8 cellular contexts compared by ENCODE assay signal in genomic region chr18:11981383-11981632, GRCh38. TPM values are rescaled to one million over a fixed set of nuclear protein-coding genes. Genes with fewer than 3 reads are reported as not detected.
A peak's percentile ranks its signal among the peaks of the same experiment; 100 is the strongest.
DNase-seq lines count a peak whose midpoint lies in the region; ATAC-seq, FAIRE-seq and TF ChIP-seq lines count a peak whose summit lies in the region.

IMPA2 (plus strand) TSS chr18:11981507; CDS start chr18:11981670, 163 bp downstream.

- POLR2A ChIA-PET in CD4-positive, alpha-beta memory T cell (lab: Charles Lee; ENCODE audit: partially characterized antibody): interaction anchor here (0.9 to 3.7 kb wide), 9 partner anchors 14 to 396 kb away, joined by 4 to 23 read pairs (median 7); partner anchors contain the start of genes AFG3L2, CHMP1B and MPPE1

- H3K27me3 Mint-ChIP-seq in CD4-positive, alpha-beta memory T cell: no peaks in the 10 kb centered on the region

- no peaks in the 10 kb centered on the region for H3K9me3 Mint-ChIP-seq in CD4-positive, alpha-beta memory T cell

- H3K4me1 Mint-ChIP-seq in CD4-positive, alpha-beta memory T cell: peaks cover 10 to 15% (median 12%) of the 10 kb centered on the region in 4 donors

- FAIRE-seq in frontal cortex (lab: Jason Lieb, UNC): no peak

- no peaks in the 10 kb centered on the region for H3K9me3 ChIP-seq in CD4-positive, alpha-beta memory T cell (ENCODE audit: control insufficient read depth in 1 of 2, low read length in 2 of 2)
- H3K9me3 ChIP-seq in GM23248 (ENCODE audit: low read depth) (no peaks in the 10 kb centered on the region), SJCRH30 (replicated peaks) (no peaks in the 10 kb centered on the region), prostate gland (no peaks in the 10 kb centered on the region)

- H3K4me3 ChIP-seq in CD4-positive, alpha-beta memory T cell (ENCODE audit: low read length in 2 of 2): peak within 1 kb of the TSS; percentile 39 to 69
- H3K4me3 ChIP-seq in GM23248 (peak within 1 kb of the TSS; percentile 75), SJCRH30 (peak within 1 kb of the TSS; percentile 80), prostate gland (peak within 1 kb of the TSS; percentile 71 to 86)

- TF ChIP-seq POLR2A in prostate gland (IDR thresholded peaks at IDR 0.05): peak; percentile 79

- no peaks in the 10 kb centered on the region for H3K79me2 ChIP-seq in GM23248 (ENCODE audit: insufficient read depth)

- H3K4me1 ChIP-seq in CD4-positive, alpha-beta memory T cell (ENCODE audit: insufficient read depth, low read length): peaks cover 12% of the 10 kb centered on the region
- H3K4me1 ChIP-seq in GM23248 (ENCODE audit: insufficient read depth) (peaks cover 4% of the 10 kb centered on the region; the same call in 1 of the 2 replicates), SJCRH30 (no peaks in the 10 kb centered on the region), foreskin keratinocyte (peaks cover 6% of the 10 kb centered on the region), prostate gland (replicated peaks) (peaks cover 4% of the 10 kb centered on the region)

- WGBS in GM23248 (ENCODE audit: low coverage in 1 of 2, low lambda C conversion rate in 2 of 2, missing lambda C conversion rate in 2 of 2), 2 experiments: 1% methylated on average over 13 to 17 of the region's 30 CpGs
- under 1% methylated on average over 22 of the region's 30 CpGs for WGBS in prostate gland

- DNase-seq in CD4-positive, alpha-beta memory T cell: no peak
- DNase-seq in GM23248 (no peak), SJCRH30 (no peak), foreskin keratinocyte (no peak), prostate gland (ENCODE audit: low spot score) (no peak), AML-193 (lab: John Stamatoyannopoulos, UW) (no peak), frontal cortex (ENCODE audit: low spot score in 2 of 2) (no peak)

- TF ChIP-seq CTCF in foreskin keratinocyte (conservative IDR thresholded peaks at IDR 0.05) (no peak), prostate gland (IDR thresholded peaks at IDR 0.05) (peak in 1 of 4 experiments; percentile 1)

- no peaks in the 10 kb centered on the region for H3K36me3 ChIP-seq in CD4-positive, alpha-beta memory T cell (ENCODE audit: insufficient read depth, low read length)
- H3K36me3 ChIP-seq in GM23248 (ENCODE audit: low read depth): no peaks in the 10 kb centered on the region
- no peaks in the 10 kb centered on the region for H3K36me3 ChIP-seq in SJCRH30
- H3K36me3 ChIP-seq in prostate gland: no peaks in the 10 kb centered on the region

- in situ Hi-C loops in GM23248 (cut with MboI): no loop called here

- peak within 1 kb of the TSS; percentile 78 for H3K4me2 ChIP-seq in GM23248 (ENCODE audit: unreplicated experiment)

- peak within 1 kb of the TSS; percentile 20 for H3K27ac ChIP-seq in CD4-positive, alpha-beta memory T cell (ENCODE audit: low read depth, low read length)
- peak within 1 kb of the TSS; percentile 79 for H3K27ac ChIP-seq in GM23248
- H3K27ac ChIP-seq in SJCRH30: peak within 1 kb of the TSS; percentile 93
- peak within 1 kb of the TSS; percentile 91 for H3K27ac ChIP-seq in foreskin keratinocyte
- peak within 1 kb of the TSS; percentile 90 to 95 for H3K27ac ChIP-seq in prostate gland

- H3K27me3 ChIP-seq in CD4-positive, alpha-beta memory T cell (ENCODE audit: insufficient read depth, low read length): no peaks in the 10 kb centered on the region
- H3K27me3 ChIP-seq in GM23248 (replicated peaks; ENCODE audit: insufficient read depth) (no peaks in the 10 kb centered on the region), SJCRH30 (no peaks in the 10 kb centered on the region), foreskin keratinocyte (no peaks in the 10 kb centered on the region), prostate gland (replicated peaks; ENCODE audit: insufficient read depth) (no peaks in the 10 kb centered on the region)

- H3K9ac ChIP-seq in GM23248: peak within 1 kb of the TSS; percentile 89

- peaks cover 11% of the 10 kb centered on the region for H3F3A ChIP-seq in GM23248 (ENCODE audit: insufficient read depth)

- intact Hi-C loops in CD4-positive, alpha-beta memory T cell (cut with micrococcal nuclease): loop anchor here (1.0 kb wide), 4 partner anchors 34 to 130 kb away; partner anchors contain the start of genes CHMP1B and MPPE1
- intact Hi-C loops in prostate gland (cut with DNase I): loop anchor here (2.0 kb wide), 2 partner anchors 33 to 73 kb away; partner anchors contain the start of gene MPPE1

- peak within 1 kb of the TSS; percentile 85 to 93 (median 88) for H3K4me3 Mint-ChIP-seq in CD4-positive, alpha-beta memory T cell

- peak within 1 kb of the TSS; percentile 52 to 83 (median 75) for H3K27ac Mint-ChIP-seq in CD4-positive, alpha-beta memory T cell

- CTCF ChIA-PET in CD4-positive, alpha-beta memory T cell (lab: Charles Lee; ENCODE audit: partially characterized antibody): interaction anchor here (0.5 to 2.7 kb wide), 5 partner anchors 11 to 1193 kb away, joined by 3 to 23 read pairs (median 9); no protein-coding TSS in a partner anchor

- H3K36me3 Mint-ChIP-seq in CD4-positive, alpha-beta memory T cell: no peaks in the 10 kb centered on the region

- H3K9me2 ChIP-seq in GM23248 (ENCODE audit: insufficient read depth): no peaks in the 10 kb centered on the region

- peak within 1 kb of the TSS; percentile 86 for H2AFZ ChIP-seq in GM23248

- ATAC-seq in foreskin keratinocyte (no peak), HG03139 (IDR thresholded peaks at IDR 0.05; ENCODE audit: unreplicated experiment) (no peak)

- no peaks in the 10 kb centered on the region for H4K20me1 ChIP-seq in GM23248 (ENCODE audit: insufficient read depth)

RNA-seq across cellular contexts. Expression of gene IMPA2, which starts in this region (rescaled TPM):
- total RNA-seq in CD4-positive, alpha-beta memory T cell: 1 to 10 TPM; 6.4 to 6.6 TPM
- 1 to 10 TPM; 4.9 to 9.8 TPM for polyA plus RNA-seq in CD4-positive, alpha-beta memory T cell
- total RNA-seq in GM23248 (2014; rRNA removed; shearing (Covaris generic)): 11.1 and 13.0 TPM in 2 replicates
- polyA plus RNA-seq in GM23248 (2016; fragmentation: Nextera tagmentation; extraction: Ambion mirVana): 8.0 and 8.1 TPM in 2 replicates
- total RNA-seq in SJCRH30 (2014; rRNA removed; shearing (Covaris generic)): 35.8 and 36.6 TPM in 2 replicates
- 26.1 and 31.8 TPM in 2 replicates for total RNA-seq in foreskin keratinocyte
- 31.7 and 35.0 TPM in 2 replicates for polyA plus RNA-seq in foreskin keratinocyte
- 10 to 100 TPM; 16.6 to 17.9 TPM for total RNA-seq in prostate gland
- total RNA-seq in frontal cortex: 2.9 TPM

Comparison
In these comparisons a context has a peak if more than half of its experiments do, and no peak if none do; other contexts are left out.
1. H3K27ac ChIP-seq: peak in every context shown above with its lines; median percentile 93 in SJCRH30; 92 in prostate gland; 91 in foreskin keratinocyte; 79 in GM23248; 20 in CD4-positive, alpha-beta memory T cell.